In genomic region chr2:30559544-30559943, GRCh38 we compare ENCODE assay signal across 28 cellular contexts.
"Had no signal": no experiment of that assay in that cellular context is flagged by ENCODE, and none has a peak within 500 bp of the region (broad histone marks: within the 10 kb centered on the region; RNA-seq: fewer than 3 reads in every experiment).

No MANE protein-coding gene starts in this region.

- H3K27me3 ChIP-seq: colonic mucosa, dorsolateral prefrontal cortex, esophagus muscularis mucosa, esophagus squamous epithelium, foreskin keratinocyte, gastrocnemius medialis, gastroesophageal sphincter, heart left ventricle, heart right ventricle had no signal

- FAIRE-seq: colon, endometrium, endothelial cell of umbilical vein, frontal cortex had no signal

- H3K4me1 ChIP-seq: colonic mucosa, esophagus muscularis mucosa, esophagus squamous epithelium, foreskin keratinocyte, gastrocnemius medialis, gastroesophageal sphincter, heart right ventricle had no signal

- H3K27me3 Mint-ChIP-seq: dendritic cell treated with granulocyte-macrophage colony-stimulating factor and Interleukin-4, amounts not matched to agents 40 ng/mL and 50 ng/mL, for 4 days; effector memory CD8-positive, alpha-beta T cell had no signal

- H3K27ac ChIP-seq: colonic mucosa, coronary artery, dorsolateral prefrontal cortex, epithelial cell of prostate, esophagus muscularis mucosa, esophagus squamous epithelium, foreskin keratinocyte, gastrocnemius medialis, gastroesophageal sphincter, heart left ventricle, heart right ventricle had no signal

- H3K9me3 Mint-ChIP-seq: dendritic cell treated with granulocyte-macrophage colony-stimulating factor and Interleukin-4, amounts not matched to agents 40 ng/mL and 50 ng/mL, for 4 days; effector memory CD8-positive, alpha-beta T cell had no signal

- H3K27ac Mint-ChIP-seq: dendritic cell treated with granulocyte-macrophage colony-stimulating factor and Interleukin-4, amounts not matched to agents 40 ng/mL and 50 ng/mL, for 4 days; effector memory CD8-positive, alpha-beta T cell had no signal

- ATAC-seq: effector memory CD8-positive, alpha-beta T cell; esophagus mucosa; foreskin keratinocyte; gastrocnemius medialis; gastroesophageal sphincter; heart right ventricle had no signal

- H3K4me3 ChIP-seq: colonic mucosa, coronary artery, dorsolateral prefrontal cortex, esophagus muscularis mucosa, esophagus squamous epithelium, gastrocnemius medialis, gastroesophageal sphincter, heart left ventricle, heart right ventricle had no signal

- H3K9me3 ChIP-seq: colonic mucosa, esophagus muscularis mucosa, esophagus squamous epithelium, gastrocnemius medialis, gastroesophageal sphincter, heart left ventricle, heart right ventricle had no signal

- DNase-seq: colonic mucosa; cortex of kidney; dermis blood vessel endothelial cell; dorsolateral prefrontal cortex; effector CD4-positive, alpha-beta T cell; effector CD8-positive, alpha-beta T cell; effector memory CD4-positive, alpha-beta T cell; effector memory CD8-positive, alpha-beta T cell; erythroblast; esophagus squamous epithelium; foreskin fibroblast; foreskin keratinocyte; foreskin melanocyte; gastrocnemius medialis; glutamatergic neuron; head of caudate nucleus; heart left ventricle; heart right ventricle had no signal

- H3K36me3 ChIP-seq: colonic mucosa, gastrocnemius medialis had no signal

- H3K4me3 Mint-ChIP-seq: dendritic cell treated with granulocyte-macrophage colony-stimulating factor and Interleukin-4, amounts not matched to agents 40 ng/mL and 50 ng/mL, for 4 days; effector memory CD8-positive, alpha-beta T cell had no signal
